ENCODE assay signal across 1 cellular context in the genomic region with DNA sequence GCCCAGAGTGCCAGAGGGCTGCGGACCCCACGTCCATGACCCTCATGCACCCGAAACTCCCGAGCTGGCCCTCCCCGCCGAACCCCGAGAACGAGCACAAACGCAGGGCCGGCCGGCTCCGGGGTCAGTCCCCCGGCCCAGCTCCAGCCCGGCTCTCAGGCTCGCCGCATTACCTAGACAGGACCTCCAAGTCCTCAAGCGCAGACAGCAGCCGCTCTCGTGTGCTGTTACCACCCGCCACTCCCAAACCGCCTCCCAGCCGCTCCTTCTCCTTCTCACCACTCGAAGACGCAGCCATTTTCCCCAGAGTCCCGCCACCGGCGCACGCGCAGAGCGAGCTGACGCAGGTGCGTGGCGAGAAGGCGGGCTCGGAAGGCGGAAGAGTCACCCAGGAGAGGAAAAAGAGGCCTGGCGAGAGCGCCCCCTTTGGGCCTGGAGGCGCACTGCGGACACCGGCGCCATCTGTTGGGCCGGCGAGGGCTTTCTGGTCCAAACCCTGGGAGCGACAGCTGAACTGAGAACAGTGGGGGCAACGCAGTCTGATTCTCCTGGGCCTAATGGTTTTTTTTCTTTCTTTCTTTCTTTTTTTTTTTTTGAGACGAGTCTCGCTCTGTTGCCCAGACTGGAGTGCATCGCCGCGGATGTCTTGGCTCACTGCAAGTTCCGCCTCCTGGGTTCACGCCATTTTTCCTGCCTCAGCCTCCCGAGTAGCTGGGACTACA.
TF ChIP-seq lines count a peak whose summit lies in the region.

MED4 (minus strand) TSS at position 324 of the 722 bp plus-strand sequence; CDS start at position 298, 26 bp downstream.

TF ChIP-seq in H1, 55 proteins besides CTCF, POLR2A, EP300 and RAD21 (continued from another document):
- TF ChIP-seq POU5F1 (IDR thresholded peaks at IDR 0.05; ENCODE audit: low read depth, low read length) (no peak), CTBP2 (IDR thresholded peaks at IDR 0.05; ENCODE audit: borderline replicate concordance, insufficient read depth, insufficient read length, low read length) (no peak), NRF1 (IDR thresholded peaks at IDR 0.05; ENCODE audit: low read depth, low read length) (peak; percentile 88), NANOG (IDR thresholded peaks at IDR 0.05; ENCODE audit: insufficient read depth, low read depth, low read length, poor library complexity, severe bottlenecking) (no peak), BRCA1 (IDR thresholded peaks at IDR 0.05; ENCODE audit: low read depth, low read length) (no peak), SIX5 (IDR thresholded peaks at IDR 0.05; ENCODE audit: low read depth, low read length) (no peak), SP1 (IDR thresholded peaks at IDR 0.05; ENCODE audit: low read depth, low read length) (no peak), SAP30 (IDR thresholded peaks at IDR 0.05; ENCODE audit: insufficient read depth, insufficient replicate concordance, low read length) (no peak), EGR1 (IDR thresholded peaks at IDR 0.05; ENCODE audit: borderline replicate concordance, low read depth, low read length) (peak; percentile 84), CREB1 (IDR thresholded peaks at IDR 0.05) (peak; percentile 55), PHF8 (conservative IDR thresholded peaks at IDR 0.05; ENCODE audit: low read depth, low read length) (peak; percentile 97), TBP (IDR thresholded peaks at IDR 0.05; ENCODE audit: low read depth, low read length) (peak; percentile 93), KDM5A (IDR thresholded peaks at IDR 0.05; ENCODE audit: low read length) (peak; percentile 91), SP2 (IDR thresholded peaks at IDR 0.05; ENCODE audit: low read length) (peak; percentile 68; the same call in 1 of the 2 replicates), JUND (IDR thresholded peaks at IDR 0.05; ENCODE audit: low read length) (peak; percentile 67), GABPA (IDR thresholded peaks at IDR 0.05; ENCODE audit: borderline replicate concordance, insufficient read depth, low read length) (no peak), FOSL1 (IDR thresholded peaks at IDR 0.05; ENCODE audit: insufficient read depth, low read depth, low read length) (no peak), TCF12 (IDR thresholded peaks at IDR 0.05; ENCODE audit: low read depth, low read length) (peak; percentile 89; the same call in 1 of the 2 replicates), RFX5 (IDR thresholded peaks at IDR 0.05; ENCODE audit: borderline replicate concordance, low read depth, low read length) (no peak), CBX5 (IDR thresholded peaks at IDR 0.05; ENCODE audit: low read depth, low read length) (no peak), SRF (IDR thresholded peaks at IDR 0.05; ENCODE audit: low read depth, low read length) (no peak), E2F6 (IDR thresholded peaks at IDR 0.05) (peak; percentile 82), KDM4A (IDR thresholded peaks at IDR 0.05; ENCODE audit: low read depth, low read length, severe bottlenecking) (peak; percentile 54), HDAC2 (IDR thresholded peaks at IDR 0.05; ENCODE audit: borderline replicate concordance in 1 of 2, low read depth in 2 of 2, low read length in 2 of 2) (0 out of 4 replicates have a peak, but pooled peaks of 1 of the 2 experiments have one; percentile 53), ZNF274 (IDR thresholded peaks at IDR 0.05; ENCODE audit: borderline replicate concordance, extremely low read depth, low read length) (no peak), YY1 (IDR thresholded peaks at IDR 0.05; ENCODE audit: low read depth, low read length) (peak; percentile 96), CBX8 (IDR thresholded peaks at IDR 0.05; ENCODE audit: borderline replicate concordance, low read depth, low read length) (no peak), ASH2L (IDR thresholded peaks at IDR 0.05; ENCODE audit: low read length) (peak; percentile 91), TAF7 (optimal IDR thresholded peaks at IDR 0.05; ENCODE audit: borderline replicate concordance, low read depth, low read length) (peak; percentile 96)
- TF ChIP-seq, protein P1, sequence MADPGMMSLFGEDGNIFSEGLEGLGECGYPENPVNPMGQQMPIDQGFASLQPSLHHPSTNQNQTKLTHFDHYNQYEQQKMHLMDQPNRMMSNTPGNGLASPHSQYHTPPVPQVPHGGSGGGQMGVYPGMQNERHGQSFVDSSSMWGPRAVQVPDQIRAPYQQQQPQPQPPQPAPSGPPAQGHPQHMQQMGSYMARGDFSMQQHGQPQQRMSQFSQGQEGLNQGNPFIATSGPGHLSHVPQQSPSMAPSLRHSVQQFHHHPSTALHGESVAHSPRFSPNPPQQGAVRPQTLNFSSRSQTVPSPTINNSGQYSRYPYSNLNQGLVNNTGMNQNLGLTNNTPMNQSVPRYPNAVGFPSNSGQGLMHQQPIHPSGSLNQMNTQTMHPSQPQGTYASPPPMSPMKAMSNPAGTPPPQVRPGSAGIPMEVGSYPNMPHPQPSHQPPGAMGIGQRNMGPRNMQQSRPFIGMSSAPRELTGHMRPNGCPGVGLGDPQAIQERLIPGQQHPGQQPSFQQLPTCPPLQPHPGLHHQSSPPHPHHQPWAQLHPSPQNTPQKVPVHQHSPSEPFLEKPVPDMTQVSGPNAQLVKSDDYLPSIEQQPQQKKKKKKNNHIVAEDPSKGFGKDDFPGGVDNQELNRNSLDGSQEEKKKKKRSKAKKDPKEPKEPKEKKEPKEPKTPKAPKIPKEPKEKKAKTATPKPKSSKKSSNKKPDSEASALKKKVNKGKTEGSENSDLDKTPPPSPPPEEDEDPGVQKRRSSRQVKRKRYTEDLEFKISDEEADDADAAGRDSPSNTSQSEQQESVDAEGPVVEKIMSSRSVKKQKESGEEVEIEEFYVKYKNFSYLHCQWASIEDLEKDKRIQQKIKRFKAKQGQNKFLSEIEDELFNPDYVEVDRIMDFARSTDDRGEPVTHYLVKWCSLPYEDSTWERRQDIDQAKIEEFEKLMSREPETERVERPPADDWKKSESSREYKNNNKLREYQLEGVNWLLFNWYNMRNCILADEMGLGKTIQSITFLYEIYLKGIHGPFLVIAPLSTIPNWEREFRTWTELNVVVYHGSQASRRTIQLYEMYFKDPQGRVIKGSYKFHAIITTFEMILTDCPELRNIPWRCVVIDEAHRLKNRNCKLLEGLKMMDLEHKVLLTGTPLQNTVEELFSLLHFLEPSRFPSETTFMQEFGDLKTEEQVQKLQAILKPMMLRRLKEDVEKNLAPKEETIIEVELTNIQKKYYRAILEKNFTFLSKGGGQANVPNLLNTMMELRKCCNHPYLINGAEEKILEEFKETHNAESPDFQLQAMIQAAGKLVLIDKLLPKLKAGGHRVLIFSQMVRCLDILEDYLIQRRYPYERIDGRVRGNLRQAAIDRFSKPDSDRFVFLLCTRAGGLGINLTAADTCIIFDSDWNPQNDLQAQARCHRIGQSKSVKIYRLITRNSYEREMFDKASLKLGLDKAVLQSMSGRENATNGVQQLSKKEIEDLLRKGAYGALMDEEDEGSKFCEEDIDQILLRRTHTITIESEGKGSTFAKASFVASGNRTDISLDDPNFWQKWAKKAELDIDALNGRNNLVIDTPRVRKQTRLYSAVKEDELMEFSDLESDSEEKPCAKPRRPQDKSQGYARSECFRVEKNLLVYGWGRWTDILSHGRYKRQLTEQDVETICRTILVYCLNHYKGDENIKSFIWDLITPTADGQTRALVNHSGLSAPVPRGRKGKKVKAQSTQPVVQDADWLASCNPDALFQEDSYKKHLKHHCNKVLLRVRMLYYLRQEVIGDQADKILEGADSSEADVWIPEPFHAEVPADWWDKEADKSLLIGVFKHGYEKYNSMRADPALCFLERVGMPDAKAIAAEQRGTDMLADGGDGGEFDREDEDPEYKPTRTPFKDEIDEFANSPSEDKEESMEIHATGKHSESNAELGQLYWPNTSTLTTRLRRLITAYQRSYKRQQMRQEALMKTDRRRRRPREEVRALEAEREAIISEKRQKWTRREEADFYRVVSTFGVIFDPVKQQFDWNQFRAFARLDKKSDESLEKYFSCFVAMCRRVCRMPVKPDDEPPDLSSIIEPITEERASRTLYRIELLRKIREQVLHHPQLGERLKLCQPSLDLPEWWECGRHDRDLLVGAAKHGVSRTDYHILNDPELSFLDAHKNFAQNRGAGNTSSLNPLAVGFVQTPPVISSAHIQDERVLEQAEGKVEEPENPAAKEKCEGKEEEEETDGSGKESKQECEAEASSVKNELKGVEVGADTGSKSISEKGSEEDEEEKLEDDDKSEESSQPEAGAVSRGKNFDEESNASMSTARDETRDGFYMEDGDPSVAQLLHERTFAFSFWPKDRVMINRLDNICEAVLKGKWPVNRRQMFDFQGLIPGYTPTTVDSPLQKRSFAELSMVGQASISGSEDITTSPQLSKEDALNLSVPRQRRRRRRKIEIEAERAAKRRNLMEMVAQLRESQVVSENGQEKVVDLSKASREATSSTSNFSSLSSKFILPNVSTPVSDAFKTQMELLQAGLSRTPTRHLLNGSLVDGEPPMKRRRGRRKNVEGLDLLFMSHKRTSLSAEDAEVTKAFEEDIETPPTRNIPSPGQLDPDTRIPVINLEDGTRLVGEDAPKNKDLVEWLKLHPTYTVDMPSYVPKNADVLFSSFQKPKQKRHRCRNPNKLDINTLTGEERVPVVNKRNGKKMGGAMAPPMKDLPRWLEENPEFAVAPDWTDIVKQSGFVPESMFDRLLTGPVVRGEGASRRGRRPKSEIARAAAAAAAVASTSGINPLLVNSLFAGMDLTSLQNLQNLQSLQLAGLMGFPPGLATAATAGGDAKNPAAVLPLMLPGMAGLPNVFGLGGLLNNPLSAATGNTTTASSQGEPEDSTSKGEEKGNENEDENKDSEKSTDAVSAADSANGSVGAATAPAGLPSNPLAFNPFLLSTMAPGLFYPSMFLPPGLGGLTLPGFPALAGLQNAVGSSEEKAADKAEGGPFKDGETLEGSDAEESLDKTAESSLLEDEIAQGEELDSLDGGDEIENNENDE (IDR thresholded peaks at IDR 0.05; ENCODE audit: insufficient replicate concordance, low read length): no peak
- TF ChIP-seq, protein P2, sequence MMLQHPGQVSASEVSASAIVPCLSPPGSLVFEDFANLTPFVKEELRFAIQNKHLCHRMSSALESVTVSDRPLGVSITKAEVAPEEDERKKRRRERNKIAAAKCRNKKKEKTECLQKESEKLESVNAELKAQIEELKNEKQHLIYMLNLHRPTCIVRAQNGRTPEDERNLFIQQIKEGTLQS (IDR thresholded peaks at IDR 0.05; ENCODE audit: insufficient read depth, low read depth, low read length): no peak
- TF ChIP-seq, protein P3, sequence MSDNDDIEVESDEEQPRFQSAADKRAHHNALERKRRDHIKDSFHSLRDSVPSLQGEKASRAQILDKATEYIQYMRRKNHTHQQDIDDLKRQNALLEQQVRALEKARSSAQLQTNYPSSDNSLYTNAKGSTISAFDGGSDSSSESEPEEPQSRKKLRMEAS (IDR thresholded peaks at IDR 0.05): peak; percentile 76
